ENCODE assay signal across 26 cellular contexts in genomic region chr14:106822905-106823304, GRCh38.
"Had no signal": no experiment of that assay in that cellular context is flagged by ENCODE, and none has a peak within 500 bp of the region (broad histone marks: within the 10 kb centered on the region; RNA-seq: fewer than 3 reads in every experiment).

No MANE protein-coding gene starts in this region.

- H3K27me3 ChIP-seq: pancreas, right lobe of liver, tibial nerve, upper lobe of left lung had no signal

- FAIRE-seq: endothelial cell of umbilical vein, frontal cortex, pancreas, small intestine, urothelium cell line had no signal

- DNase-seq: dermis blood vessel endothelial cell; effector memory CD4-positive, alpha-beta T cell; erythroblast; hypothalamus; immature natural killer cell; islet precursor cell; kidney glomerular epithelial cell; left colon; left ventricle myocardium superior; lower lobe of right lung; natural killer cell; pancreas; right lobe of liver; small intestine; stimulated activated CD4-positive, alpha-beta T cell treated with anti-CD3 and anti-CD28 coated beads, Interleukin-15, amount 100 ng/mL, for 24 hours; stimulated activated CD4-positive, alpha-beta T cell treated with anti-CD3 and anti-CD28 coated beads, Interleukin-2, amount 100 ng/mL, for 48 hours; stimulated activated CD8-positive, alpha-beta memory T cell treated with anti-CD3 and anti-CD28 coated beads, Interleukin-4, amount 100 ng/mL, for 48 hours; stimulated activated naive CD8-positive, alpha-beta T cell treated with anti-CD3 and anti-CD28 coated beads, Interleukin-15, Interleukin-2, amounts not matched to agents 100 U/mL and 50 U/mL, for 24 hours; substantia nigra had no signal

- H3K4me1 ChIP-seq: lower lobe of right lung, pancreas, right lobe of liver, tibial nerve, upper lobe of left lung had no signal

- ATAC-seq: left colon; left ventricle myocardium superior; pancreas; stimulated activated naive CD8-positive, alpha-beta T cell treated with anti-CD3 and anti-CD28 coated beads, Interleukin-15, Interleukin-2, amounts not matched to agents 100 U/mL and 50 U/mL, for 24 hours had no signal

- H3K9me3 ChIP-seq: lower lobe of right lung, pancreas, right lobe of liver, thoracic aorta, tibial nerve, upper lobe of left lung had no signal

- H3K4me3 ChIP-seq: coronary artery, lower lobe of right lung, pancreas, right lobe of liver, thoracic aorta, tibial nerve, upper lobe of left lung had no signal

- H3K36me3 ChIP-seq: lower lobe of right lung, pancreas, right lobe of liver, thoracic aorta, tibial nerve, upper lobe of left lung had no signal

- H3K27ac ChIP-seq: coronary artery, lower lobe of right lung, pancreas, right lobe of liver, thoracic aorta, tibial nerve, upper lobe of left lung had no signal
